In genomic region chr13:32426981-32427851, GRCh38 we compare ENCODE assay signal across 9 cellular contexts. TPM values are rescaled to one million over a fixed set of nuclear protein-coding genes. Genes with fewer than 3 reads are reported as not detected.
A peak's percentile ranks its signal among the peaks of the same experiment; 100 is the strongest.
DNase-seq lines count a peak whose midpoint lies in the region; ATAC-seq and TF ChIP-seq lines count a peak whose summit lies in the region.
"Had no signal": no experiment of that assay in that cellular context is flagged by ENCODE, and none has a peak within 500 bp of the region (broad histone marks: within the 10 kb centered on the region; RNA-seq: fewer than 3 reads in every experiment).

No MANE protein-coding gene starts in this region.

- peak; percentile 13 for ATAC-seq in HG02884 (IDR thresholded peaks at IDR 0.05; ENCODE audit: unreplicated experiment)
- peak; percentile 35 to 36 for ATAC-seq in activated T-cell treated with anti-CD3 and anti-CD28 coated beads, Interleukin-2, amount 50 U/mL, for 72 hours (replicated peaks in 1 of 2)

- no peaks in the 10 kb centered on the region for H3K36me3 ChIP-seq in testis (ENCODE audit: low read depth, missing control alignments)

- TF ChIP-seq CTCF in fibroblast of pulmonary artery (IDR thresholded peaks at IDR 0.05; ENCODE audit: low read length, missing control alignments): no peak
- TF ChIP-seq CTCF in neural crest cell (conservative IDR thresholded peaks at IDR 0.05): no peak
- TF ChIP-seq CTCF in testis (IDR thresholded peaks at IDR 0.05): no peak

- peak overlapping the region; percentile 90 to 99 for H3K4me3 Mint-ChIP-seq in activated T-cell treated with anti-CD3 and anti-CD28 coated beads, Interleukin-2, amount 50 U/mL, for 72 hours
- H3K4me3 Mint-ChIP-seq in neural crest cell: peak overlapping the region; percentile 92

- no peaks in the 10 kb centered on the region for H3K9me3 ChIP-seq in testis

- no peaks in the 10 kb centered on the region for H3K27me3 ChIP-seq in testis

- H3K27me3 Mint-ChIP-seq in activated T-cell treated with anti-CD3 and anti-CD28 coated beads, Interleukin-2, amount 50 U/mL, for 72 hours (ENCODE audit: low read depth): no peaks in the 10 kb centered on the region
- H3K27me3 Mint-ChIP-seq in neural crest cell (ENCODE audit: low read depth): peaks cover 21% of the 10 kb centered on the region

- TF ChIP-seq POLR2A in testis (IDR thresholded peaks at IDR 0.05): no peak

- peak overlapping the region; percentile 99 for H3K27ac Mint-ChIP-seq in activated T-cell treated with anti-CD3 and anti-CD28 coated beads, Interleukin-2, amount 50 U/mL, for 72 hours
- no peak overlapping the region for H3K27ac Mint-ChIP-seq in neural crest cell (ENCODE audit: unreplicated experiment)

- peak overlapping the region; percentile 93 to 94 for H3K27ac ChIP-seq in testis
- H3K27ac ChIP-seq: C4-2B had no signal

- H3K4me1 ChIP-seq in testis: peaks cover 7% of the 10 kb centered on the region

- peak overlapping the region; percentile 61 for H3K4me3 ChIP-seq in fibroblast of pulmonary artery (replicated peaks; ENCODE audit: low read depth, low read length)
- H3K4me3 ChIP-seq in testis: peak overlapping the region; percentile 81

- H3K36me3 Mint-ChIP-seq in activated T-cell treated with anti-CD3 and anti-CD28 coated beads, Interleukin-2, amount 50 U/mL, for 72 hours (ENCODE audit: insufficient read depth in 2 of 2): peaks cover 18 to 24% of the 10 kb centered on the region in 2 donors
- H3K36me3 Mint-ChIP-seq in neural crest cell (ENCODE audit: low read depth): peaks cover 5% of the 10 kb centered on the region

- H3K4me1 Mint-ChIP-seq in activated T-cell treated with anti-CD3 and anti-CD28 coated beads, Interleukin-2, amount 50 U/mL, for 72 hours (ENCODE audit: low read depth): peaks cover 50% of the 10 kb centered on the region
- peaks cover 16% of the 10 kb centered on the region for H3K4me1 Mint-ChIP-seq in neural crest cell

- DNase-seq in NCI-H146 (lab: John Stamatoyannopoulos, UW) (peak; percentile 57), NCI-H146 treated with DMSO at 0.1 percent for 48 hours (lab: John Stamatoyannopoulos, UW; ENCODE audit: unreplicated experiment) (no peak), NOMO-1 treated with DMSO at 0.1 percent for 48 hours (lab: John Stamatoyannopoulos, UW; ENCODE audit: unreplicated experiment) (peak; percentile 50), fibroblast of pulmonary artery (ENCODE audit: low read depth) (no peak), neural crest cell (ENCODE audit: low read depth, low spot score) (peak; percentile 23), testis (peak; percentile 51)
- peak; percentile 61 to 67 for DNase-seq in activated T-cell treated with anti-CD3 and anti-CD28 coated beads, Interleukin-2, amount 50 U/mL, for 72 hours

- H3K9me3 Mint-ChIP-seq in activated T-cell treated with anti-CD3 and anti-CD28 coated beads, Interleukin-2, amount 50 U/mL, for 72 hours: peaks cover 0 to 2% of the 10 kb centered on the region in 2 donors
- no peaks in the 10 kb centered on the region for H3K9me3 Mint-ChIP-seq in neural crest cell

- 0% methylated on average over 13 to 60 of the region's 90 CpGs for WGBS in testis, 2 donors

- intact Hi-C loops in testis (cut with DNase I; ENCODE audit: low total_unique reads): no loop called here

RNA-seq across cellular contexts. Expression of gene N4BP2L1, which starts 0.7 kb away (rescaled TPM):
- 10 to 100 TPM; 38.4 to 51.5 TPM for total RNA-seq in activated T-cell treated with anti-CD3 and anti-CD28 coated beads, Interleukin-2, amount 50 U/mL, for 72 hours
- 1.6 and 2.0 TPM in 2 replicates for total RNA-seq in neural crest cell
- total RNA-seq in testis: 10 to 100 TPM; 12.8 to 13.6 TPM
- polyA plus RNA-seq in testis (ENCODE audit: insufficient read depth, low read depth, low replicate concordance): 8.3 TPM

Comparison
In these comparisons a context has a peak if more than half of its experiments do, and no peak if none do; other contexts are left out.
1. DNase-seq: peak in NCI-H146 (single experiment), NOMO-1 treated with DMSO at 0.1 percent for 48 hours (single experiment), activated T-cell treated with anti-CD3 and anti-CD28 coated beads, Interleukin-2, amount 50 U/mL, for 72 hours (2 of 2), neural crest cell (single experiment) and testis (single experiment); none in NCI-H146 treated with DMSO at 0.1 percent for 48 hours (single experiment) and fibroblast of pulmonary artery (single experiment).